Comparison of ENCODE assay signal across 8 cellular contexts in the genomic region with DNA sequence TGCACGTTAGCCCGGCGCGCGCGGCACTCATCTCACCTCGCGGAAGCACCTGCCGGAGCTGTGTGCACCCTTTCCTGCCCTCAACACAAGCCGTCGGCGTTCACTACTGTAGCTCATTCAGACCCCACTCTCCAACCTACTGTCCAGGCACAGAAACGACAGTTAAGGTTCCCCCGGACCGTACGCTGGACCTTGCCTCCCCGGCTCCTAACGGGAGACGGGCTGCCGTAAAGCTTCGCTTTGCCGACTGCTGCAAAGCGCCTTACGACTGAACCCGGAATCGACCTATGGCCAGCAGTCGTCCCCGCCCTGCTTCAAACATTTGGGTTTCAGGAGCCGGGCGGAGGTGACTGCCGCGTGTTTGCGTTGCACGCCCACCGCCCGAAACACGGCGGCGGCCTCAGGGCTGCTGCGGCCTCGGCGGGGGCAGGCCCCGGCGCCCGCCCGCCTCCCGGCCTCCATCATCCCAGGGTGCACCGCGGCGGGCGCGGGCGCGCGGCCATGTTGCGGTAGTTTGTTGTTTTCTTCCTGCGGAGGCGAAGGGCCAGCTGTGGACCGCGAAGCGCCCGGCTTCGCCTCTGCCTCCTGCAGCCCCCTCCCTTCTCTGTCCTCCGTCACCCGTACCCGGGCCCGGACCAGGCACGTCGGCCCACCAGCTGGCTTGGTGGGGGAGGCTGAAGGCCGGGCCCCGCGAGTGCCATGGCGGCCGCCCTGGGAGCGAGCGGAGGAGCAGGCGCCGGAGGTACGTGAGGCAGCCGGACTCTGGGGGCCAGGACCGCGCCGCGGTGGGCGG. TPM values are rescaled to one million over a fixed set of nuclear protein-coding genes. Genes with fewer than 3 reads are reported as not detected.
DNase-seq lines count a peak whose midpoint lies in the region; ATAC-seq and TF ChIP-seq lines count a peak whose summit lies in the region.

A gene with protein sequence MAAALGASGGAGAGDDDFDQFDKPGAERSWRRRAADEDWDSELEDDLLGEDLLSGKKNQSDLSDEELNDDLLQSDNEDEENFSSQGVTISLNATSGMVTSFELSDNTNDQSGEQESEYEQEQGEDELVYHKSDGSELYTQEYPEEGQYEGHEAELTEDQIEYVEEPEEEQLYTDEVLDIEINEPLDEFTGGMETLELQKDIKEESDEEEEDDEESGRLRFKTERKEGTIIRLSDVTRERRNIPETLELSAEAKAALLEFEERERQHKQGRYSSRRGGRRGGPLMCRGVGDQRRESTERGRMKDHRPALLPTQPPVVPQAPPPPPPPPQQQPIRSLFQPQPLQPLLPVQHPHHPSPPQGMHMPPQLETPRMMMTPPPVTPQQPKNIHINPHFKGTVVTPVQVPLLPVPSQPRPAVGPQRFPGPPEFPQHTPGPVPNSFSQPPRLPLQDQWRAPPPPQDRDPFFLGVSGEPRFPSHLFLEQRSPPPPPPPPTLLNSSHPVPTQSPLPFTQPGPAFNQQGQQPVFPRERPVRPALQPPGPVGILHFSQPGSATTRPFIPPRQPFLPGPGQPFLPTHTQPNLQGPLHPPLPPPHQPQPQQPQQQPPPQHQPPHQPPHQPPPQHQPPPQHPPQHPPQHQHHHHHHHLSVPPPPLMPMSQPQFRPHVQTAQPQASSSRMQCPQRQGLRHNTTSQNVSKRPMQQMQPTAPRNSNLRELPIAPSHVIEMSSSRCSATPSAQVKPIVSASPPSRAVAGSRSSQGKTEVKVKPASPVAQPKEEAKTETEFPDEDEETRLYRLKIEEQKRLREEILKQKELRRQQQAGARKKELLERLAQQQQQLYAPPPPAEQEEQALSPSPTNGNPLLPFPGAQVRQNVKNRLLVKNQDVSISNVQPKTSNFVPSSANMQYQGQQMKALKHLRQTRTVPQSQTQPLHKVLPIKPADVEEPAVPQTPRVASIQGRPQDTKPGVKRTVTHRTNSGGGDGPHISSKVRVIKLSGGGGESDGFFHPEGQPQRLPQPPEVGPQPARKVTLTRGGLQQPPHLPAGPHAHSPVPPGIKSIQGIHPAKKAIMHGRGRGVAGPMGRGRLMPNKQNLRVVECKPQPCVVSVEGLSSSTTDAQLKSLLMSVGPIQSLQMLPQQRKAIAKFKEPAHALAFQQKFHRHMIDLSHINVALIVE (plus strand): TSS at position 484 of the 793 bp plus-strand sequence. CDS start 216 bp downstream, at position 700.

- H3F3A ChIP-seq in smooth muscle cell (ENCODE audit: low read depth): no peaks in the 10 kb centered on the region

- 0% methylated on average over 22 of the region's 85 CpGs for WGBS in mammary epithelial cell (ENCODE audit: low coverage, missing lambda C conversion rate)
- WGBS in smooth muscle cell (ENCODE audit: low lambda C conversion rate): under 1% methylated on average over 83 of the region's 85 CpGs

- BruUV-seq in mammary epithelial cell (replicated peaks; lab: Mats Ljungman, UMichigan): no TSS peak

- ATAC-seq in GM18870 (IDR thresholded peaks at IDR 0.05; ENCODE audit: unreplicated experiment) (peak; percentile 70), HG03108 (IDR thresholded peaks at IDR 0.05; ENCODE audit: unreplicated experiment) (peak; percentile 77)

- H3K4me3 ChIP-seq in AG04449 (ENCODE audit: low read depth, low read length): peak within 1 kb of the TSS; percentile 90
- peak within 1 kb of the TSS; percentile 97 for H3K4me3 ChIP-seq in WI38 (ENCODE audit: low read depth, low read length)
- H3K4me3 ChIP-seq in mammary epithelial cell (replicated peaks in 1 of 3; ENCODE audit: insufficient read depth in 1 of 3, low read depth in 2 of 3, low read length in 3 of 3): peak within 1 kb of the TSS; percentile 94 to 96 (median 95)
- H3K4me3 ChIP-seq in smooth muscle cell: peak within 1 kb of the TSS; percentile 100

- peak within 1 kb of the TSS; percentile 98 for H3K9ac ChIP-seq in mammary epithelial cell (ENCODE audit: insufficient read depth, low read length)
- peak within 1 kb of the TSS; percentile 99 for H3K9ac ChIP-seq in smooth muscle cell (ENCODE audit: low read depth)

- H3K79me2 ChIP-seq in mammary epithelial cell (ENCODE audit: insufficient read depth, low read length) (peaks cover 56% of the 10 kb centered on the region), smooth muscle cell (ENCODE audit: low read depth) (peaks cover 48% of the 10 kb centered on the region)

- TF ChIP-seq CTCF in AG04449 (IDR thresholded peaks at IDR 0.05; ENCODE audit: insufficient read depth, low read length, missing control alignments) (no peak), WI38 (IDR thresholded peaks at IDR 0.05; ENCODE audit: low read depth, low read length) (no peak), mammary epithelial cell (conservative IDR thresholded peaks at IDR 0.05 in 1 of 2, IDR thresholded peaks at IDR 0.05 in 1 of 2; ENCODE audit: extremely low read depth in 1 of 2, insufficient read depth in 1 of 2, low read depth in 1 of 2, low read length in 2 of 2) (no peak), smooth muscle cell (IDR thresholded peaks at IDR 0.05; ENCODE audit: borderline replicate concordance, insufficient read depth, poor library complexity, severe bottlenecking) (no peak)

- DNase-seq in AG04449 (ENCODE audit: low read depth, low spot score): no peak
- DNase-seq in NCI-H2196 treated with DMSO at 0.1 percent for 48 hours (lab: John Stamatoyannopoulos, UW; ENCODE audit: unreplicated experiment): peak; percentile 13
- DNase-seq in mammary epithelial cell: peak; percentile 87
- peak; percentile 92 for DNase-seq in iPS-NIHi7 (ENCODE audit: extremely low spot score)
- DNase-seq in smooth muscle cell (lab: John Stamatoyannopoulos, UW; ENCODE audit: unreplicated experiment): peak; percentile 37

- peak within 1 kb of the TSS; percentile 94 for H2AFZ ChIP-seq in mammary epithelial cell (ENCODE audit: low read depth, low read length)
- H2AFZ ChIP-seq in smooth muscle cell (ENCODE audit: low read depth): peak within 1 kb of the TSS; percentile 95

- H3K27ac ChIP-seq in mammary epithelial cell (ENCODE audit: insufficient read depth, low read depth, low read length): peak within 1 kb of the TSS; percentile 79
- peak within 1 kb of the TSS; percentile 97 for H3K27ac ChIP-seq in smooth muscle cell (ENCODE audit: low read depth)

- H4K20me1 ChIP-seq in mammary epithelial cell (ENCODE audit: insufficient read depth, low read length) (no peaks in the 10 kb centered on the region), smooth muscle cell (ENCODE audit: low read depth) (peaks cover 37% of the 10 kb centered on the region)

- in situ Hi-C loops in mammary epithelial cell (cut with MboI; ENCODE audit: low sequenced_read_pairs in 2 of 2): no loop called here

- CTCF ChIA-PET in AG04449 (lab: Yijun Ruan, JAX): interaction anchor here (1.2 kb wide), 1 partner anchor 46 kb away, joined by 6 read pairs; no protein-coding TSS in a partner anchor
- CTCF ChIA-PET in mammary epithelial cell (lab: Charles Lee; ENCODE audit: low non-redundant PET): no interaction called here

- H3K36me3 ChIP-seq in mammary epithelial cell (ENCODE audit: insufficient read depth, low read length): no peaks in the 10 kb centered on the region
- no peaks in the 10 kb centered on the region for H3K36me3 ChIP-seq in smooth muscle cell (ENCODE audit: low read depth)

- H3K27me3 ChIP-seq in mammary epithelial cell (ENCODE audit: insufficient read depth, low read length): no peaks in the 10 kb centered on the region
- no peaks in the 10 kb centered on the region for H3K27me3 ChIP-seq in smooth muscle cell (ENCODE audit: low read depth)

- H3K4me1 ChIP-seq in mammary epithelial cell (ENCODE audit: insufficient read depth, low read length) (peaks cover 9% of the 10 kb centered on the region), smooth muscle cell (ENCODE audit: low read depth) (peaks cover 11% of the 10 kb centered on the region)

- H3K9me3 ChIP-seq in mammary epithelial cell (replicated peaks; ENCODE audit: insufficient read depth, low read length) (no peaks in the 10 kb centered on the region), smooth muscle cell (replicated peaks; ENCODE audit: low read depth) (peaks cover 5% of the 10 kb centered on the region)

- dilution Hi-C loops in mammary epithelial cell (cut with HindIII; ENCODE audit: low sequenced_read_pairs): no loop called here

- POLR2A ChIA-PET in AG04449 (lab: Yijun Ruan, JAX): interaction anchor here (0.7 to 1.3 kb wide), 3 partner anchors 19 to 109 kb away, joined by 3 to 6 read pairs (median 3); no protein-coding TSS in a partner anchor

- peak within 1 kb of the TSS; percentile 83 for H3K4me2 ChIP-seq in mammary epithelial cell (ENCODE audit: insufficient read depth, low read depth, low read length)
- H3K4me2 ChIP-seq in smooth muscle cell: peak within 1 kb of the TSS; percentile 96

- intact Hi-C loops in mammary epithelial cell (cut with micrococcal nuclease): loop anchor here (1.0 to 2.0 kb wide), 5 partner anchors 9 to 94 kb away; no protein-coding TSS in a partner anchor

RNA-seq across cellular contexts. Expression of the gene that starts here (rescaled TPM):
- total RNA-seq in mammary epithelial cell (10 to 100 TPM; 22.2 to 54.3 TPM), smooth muscle cell (16.2 and 22.5 TPM in 2 replicates)
- polyA plus RNA-seq in mammary epithelial cell (5.0 TPM), smooth muscle cell (25.3 and 45.7 TPM in 2 replicates)
- polyA minus RNA-seq in mammary epithelial cell: 19.8 TPM
